ENCODE assay signal across 9 cellular contexts in the genomic region with DNA sequence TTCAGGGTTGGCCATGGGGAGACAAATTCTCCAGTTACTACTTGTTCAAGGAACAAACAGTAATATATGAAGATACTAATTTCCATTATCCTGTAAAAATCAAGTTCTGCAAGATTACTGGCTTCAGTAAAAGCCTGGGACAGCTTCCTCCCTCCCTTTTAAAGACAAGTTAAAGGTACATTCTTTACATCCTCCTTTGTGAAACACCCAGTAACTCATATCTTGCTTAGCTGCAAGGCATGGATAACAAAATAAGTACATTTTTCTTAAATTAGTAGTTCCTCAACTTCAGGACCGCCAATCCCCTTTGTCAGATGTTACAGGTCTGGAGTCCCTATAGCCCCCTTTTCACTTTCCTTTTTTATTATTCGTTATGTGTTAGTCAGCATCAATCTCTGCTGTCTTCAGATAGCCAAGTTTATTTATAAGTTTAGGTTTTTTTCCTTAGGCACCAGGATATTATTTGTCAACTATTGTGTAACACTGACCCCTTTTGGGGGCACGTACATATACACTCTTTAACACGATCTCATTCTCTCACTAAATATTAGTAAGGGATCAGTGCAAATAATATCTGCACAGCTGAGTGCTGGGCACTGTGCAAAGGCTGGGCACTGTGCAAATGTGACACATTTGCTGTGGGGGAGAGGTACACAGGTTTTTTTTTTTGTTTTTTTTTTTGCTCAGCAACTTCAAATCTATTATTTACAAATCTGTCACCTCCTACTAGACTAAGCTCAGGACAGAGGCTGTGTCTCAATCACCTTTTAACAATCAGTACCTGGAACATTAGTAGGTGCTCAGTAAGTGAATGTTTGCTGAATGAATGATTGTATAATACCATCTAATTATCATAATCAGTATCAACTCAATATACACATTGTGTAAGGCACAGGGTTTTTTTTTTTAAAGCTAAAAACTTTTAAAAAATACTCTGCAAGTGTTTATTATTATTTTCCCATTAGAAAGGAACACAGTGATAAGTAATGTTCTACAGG. TPM values are rescaled to one million over a fixed set of nuclear protein-coding genes. Genes with fewer than 3 reads are reported as not detected.
DNase-seq lines count a peak whose midpoint lies in the region; ATAC-seq, FAIRE-seq and TF ChIP-seq lines count a peak whose summit lies in the region.
"Had no signal": no experiment of that assay in that cellular context is flagged by ENCODE, and none has a peak within 500 bp of the region (broad histone marks: within the 10 kb centered on the region; RNA-seq: fewer than 3 reads in every experiment).

No MANE protein-coding gene starts in this region.

- no peaks in the 10 kb centered on the region for H3K27me3 ChIP-seq in Loucy (ENCODE audit: insufficient read depth, low read length, poor library complexity, severe bottlenecking)
- H3K27me3 ChIP-seq in HepG2 (ENCODE audit: control insufficient read depth in 1 of 2, insufficient read depth in 2 of 2, low read length in 2 of 2) = no peaks in the 10 kb centered on the region; a peak in 1 of 5 replicates
- H3K27me3 ChIP-seq in thyroid gland = no peaks in the 10 kb centered on the region

- H3K36me3 ChIP-seq in Loucy (ENCODE audit: insufficient read depth, low read length) = no peaks in the 10 kb centered on the region
- peaks cover 23 to 64% of the 10 kb centered on the region in 2 experiments for H3K36me3 ChIP-seq in HepG2 (replicated peaks in 1 of 2; ENCODE audit: control insufficient read depth in 1 of 2, insufficient read depth in 2 of 2, low read length in 2 of 2)
- H3K36me3 ChIP-seq in thyroid gland = peaks cover 18 to 31% of the 10 kb centered on the region in 2 donors

- POLR2A ChIA-PET in HepG2 (lab: Yijun Ruan, JAX) = interaction anchor here (0.6 to 6.9 kb wide), 11 partner anchors 8 to 326 kb away, joined by 3 to 99 read pairs (median 8); a partner anchor contains a TSS

- intact Hi-C loops in HepG2 (cut with micrococcal nuclease; ENCODE audit: unreplicated experiment) (no loop called here), thyroid gland (cut with DNase I) (no loop called here)

- no peak for FAIRE-seq in HepG2 (lab: Jason Lieb, UNC)

- H3K79me2 ChIP-seq in Loucy (ENCODE audit: insufficient read depth, low read length) (no peaks in the 10 kb centered on the region), HepG2 (ENCODE audit: insufficient read depth, low read length) (peaks cover 85% of the 10 kb centered on the region)

- peaks cover 5% of the 10 kb centered on the region for H3K4me1 Mint-ChIP-seq in glutamatergic neuron (ENCODE audit: low read depth, unreplicated experiment)

- H3K4me1 ChIP-seq in Loucy (ENCODE audit: insufficient read depth, low read length, poor library complexity, severe bottlenecking) = peaks cover 3% of the 10 kb centered on the region
- peaks cover 90% of the 10 kb centered on the region for H3K4me1 ChIP-seq in HepG2 (ENCODE audit: insufficient read depth, low read length)
- H3K4me1 ChIP-seq in thyroid gland = peaks cover 56 to 69% of the 10 kb centered on the region in 2 donors

- H3K9me3 ChIP-seq in Loucy (ENCODE audit: insufficient read depth, low read depth, low read length) (no peaks in the 10 kb centered on the region), HepG2 (ENCODE audit: low read length) (no peaks in the 10 kb centered on the region), thyroid gland (no peaks in the 10 kb centered on the region)

- no peak overlapping the region for H3K4me2 ChIP-seq in Loucy (ENCODE audit: low read depth, low read length, poor library complexity, severe bottlenecking)
- H3K4me2 ChIP-seq in HepG2 (ENCODE audit: low read depth, low read length) = peak overlapping the region; percentile 63

- H3K4me3 ChIP-seq in Loucy (ENCODE audit: low read length, poor library complexity, severe bottlenecking) = no peak overlapping the region
- H3K4me3 ChIP-seq in HepG2 (replicated peaks in 1 of 3; ENCODE audit: insufficient read depth in 1 of 3, low read depth in 2 of 3, low read length in 3 of 3) = peak overlapping the region; percentile 24 to 94 (median 37); a peak in 4 of 6 replicates
- H3K4me3 ChIP-seq in thyroid gland (replicated peaks in 1 of 3) = peak overlapping the region in 1 of 3 donors; percentile 6

- TF ChIP-seq EP300 in HepG2 (IDR thresholded peaks at IDR 0.05; ENCODE audit: low read depth in 2 of 2, low read length in 2 of 2) (no peak), HepG2 (CRISPR knock-in tag; IDR thresholded peaks at IDR 0.05; ENCODE audit: borderline replicate concordance) (no peak)

- H3K9me2 ChIP-seq in Loucy (replicated peaks; ENCODE audit: low read depth, low read length) = no peaks in the 10 kb centered on the region

- BruUV-seq in HepG2 (replicated peaks; lab: Mats Ljungman, UMichigan) = no TSS peak

- 39% methylated on average over 4 of the region's 4 CpGs for WGBS in HepG2 (ENCODE audit: low lambda C conversion rate)
- WGBS in thyroid gland, 2 donors = 54 to 62% methylated on average over 4 of the region's 4 CpGs

- CTCF ChIA-PET in HepG2 (lab: Yijun Ruan, JAX; ENCODE audit: low intra/inter-chr PET ratio, low total read pairs) = interaction anchor here (1.5 to 2.3 kb wide), 2 partner anchors 35 to 41 kb away, joined by 6 to 7 read pairs; no protein-coding TSS in a partner anchor

- H3K4me3 Mint-ChIP-seq in glutamatergic neuron (ENCODE audit: unreplicated experiment) = no peak overlapping the region
- H3K4me3 Mint-ChIP-seq: activated T-helper 1 cell treated with anti-CD3 and anti-CD28 coated beads, Interleukin-12 subunit alpha, Interleukin-12 subunit beta, Interleukin-2, Interleukin-4 antibody, amounts not matched to agents 30 ng/mL and 10 ng/mL and 1 ng/mL, durations not matched to agents 14 hours and 24 hours and 36 hours; IgD-negative memory B cell had no signal

- no peaks in the 10 kb centered on the region for H3F3A ChIP-seq in Loucy (ENCODE audit: low read depth)

- no peaks in the 10 kb centered on the region for H3K27me3 Mint-ChIP-seq in glutamatergic neuron (ENCODE audit: unreplicated experiment)

- TF ChIP-seq RAD21 in HepG2 (CRISPR knock-in tag; IDR thresholded peaks at IDR 0.05) = no peak

- DNase-seq in astrocyte of the hippocampus (ENCODE audit: low read depth, low spot score) (peak; percentile 39), HepG2 (ENCODE audit: low spot score) (no peak), thyroid gland (no peak), NCI-H2196 (lab: John Stamatoyannopoulos, UW; ENCODE audit: unreplicated experiment) (no peak), glutamatergic neuron (no peak)

- H3K36me3 Mint-ChIP-seq in glutamatergic neuron (ENCODE audit: unreplicated experiment) = no peaks in the 10 kb centered on the region
- H3K36me3 Mint-ChIP-seq: IgD-negative memory B cell had no signal

- H3K27ac ChIP-seq in HepG2 (ENCODE audit: extremely low read length, insufficient read depth, low read length) (peak overlapping the region; percentile 60), thyroid gland (peak overlapping the region; percentile 65 to 87 (median 83))

- ATAC-seq in HepG2 (peak; percentile 25; the same call in 1 of the 3 replicates), GM19455 (IDR thresholded peaks at IDR 0.05; ENCODE audit: unreplicated experiment) (no peak)

- in situ Hi-C loops in HepG2 (cut with HindIII; ENCODE audit: extremely low pct_ligation_motif_present, low pct_unique_long_range_greater_than_20kb) = loop anchor here (10.0 kb wide), 1 partner anchor 298 kb away; a partner anchor contains a TSS

- no peak overlapping the region for H3K27ac Mint-ChIP-seq in glutamatergic neuron (ENCODE audit: unreplicated experiment)
- H3K27ac Mint-ChIP-seq: activated T-helper 1 cell treated with anti-CD3 and anti-CD28 coated beads, Interleukin-12 subunit alpha, Interleukin-12 subunit beta, Interleukin-2, Interleukin-4 antibody, amounts not matched to agents 30 ng/mL and 10 ng/mL and 1 ng/mL, durations not matched to agents 14 hours and 24 hours and 36 hours; IgD-negative memory B cell had no signal

- TF ChIP-seq POLR2A in HepG2 (IDR thresholded peaks at IDR 0.05; ENCODE audit: insufficient read depth in 1 of 2, low read depth in 2 of 2, low read length in 2 of 2) (no peak; a peak in 1 of 4 replicates), thyroid gland (IDR thresholded peaks at IDR 0.05) (no peak)

- H4K20me1 ChIP-seq in Loucy (ENCODE audit: insufficient read depth, low read length, poor library complexity, severe bottlenecking) = no peaks in the 10 kb centered on the region
- peaks cover 100% of the 10 kb centered on the region for H4K20me1 ChIP-seq in HepG2 (ENCODE audit: insufficient read depth, low read length)

- no peak overlapping the region for H2AFZ ChIP-seq in Loucy (ENCODE audit: low read length)
- no peak overlapping the region for H2AFZ ChIP-seq in HepG2 (ENCODE audit: low read length)

- no peak overlapping the region for H3K9ac ChIP-seq in Loucy (ENCODE audit: low read depth, low read length, poor library complexity, severe bottlenecking)
- H3K9ac ChIP-seq in HepG2 (ENCODE audit: insufficient read depth, low read depth, low read length) = peak overlapping the region; percentile 23; the same call in 1 of the 2 replicates

- TF ChIP-seq CTCF in Loucy (conservative IDR thresholded peaks at IDR 0.05; ENCODE audit: low read length) = peak; percentile 46
- TF ChIP-seq CTCF in HepG2 (CRISPR knock-in tag; IDR thresholded peaks at IDR 0.05) = no peak
- TF ChIP-seq CTCF in thyroid gland (IDR thresholded peaks at IDR 0.05) = no peak
- TF ChIP-seq CTCF in glutamatergic neuron (IDR thresholded peaks at IDR 0.05; ENCODE audit: partially characterized antibody, unreplicated experiment) = no peak

- no peaks in the 10 kb centered on the region for H3K9me3 Mint-ChIP-seq in glutamatergic neuron (ENCODE audit: unreplicated experiment)
- H3K9me3 Mint-ChIP-seq: activated T-helper 1 cell treated with anti-CD3 and anti-CD28 coated beads, Interleukin-12 subunit alpha, Interleukin-12 subunit beta, Interleukin-2, Interleukin-4 antibody, amounts not matched to agents 30 ng/mL and 10 ng/mL and 1 ng/mL, durations not matched to agents 14 hours and 24 hours and 36 hours; IgD-negative memory B cell had no signal

RNA-seq across cellular contexts. Expression of a gene that starts 9.6 kb away (rescaled TPM):
- total RNA-seq in HepG2 (2016; rRNA removed; fragmentation: Illumina TruSeq; extraction: Trizol) (84.4 and 99.5 TPM in 2 replicates), thyroid gland (100 to 1,000 TPM in 2 of 4 donors, 10 to 100 TPM in 2; 59.9 to 133 (median 85.0) TPM), glutamatergic neuron (ENCODE audit: unreplicated experiment) (11.8 TPM)
- 16.2 and 17.9 TPM in 2 replicates for total RNA-seq in HepG2 (2016; cell fraction: cytosol; rRNA removed; fragmentation: Illumina TruSeq; extraction: Trizol; ENCODE audit: low read depth)
- total RNA-seq in HepG2 (2016; cell fraction: insoluble cytoplasmic fraction; rRNA removed; fragmentation: Illumina TruSeq; extraction: Trizol) = 83.4 and 92.6 TPM in 2 replicates
- 72.5 and 74.8 TPM in 2 replicates for total RNA-seq in HepG2 (2016; cell fraction: membrane; rRNA removed; fragmentation: Illumina TruSeq; extraction: Trizol)
- 61.8 and 73.3 TPM in 2 replicates for total RNA-seq in HepG2 (2016; cell fraction: nucleus; rRNA removed; fragmentation: Illumina TruSeq; extraction: Trizol)
- 634 and 753 TPM in 2 replicates for polyA plus RNA-seq in HepG2 (2011; rRNA removed)
- polyA plus RNA-seq in HepG2 (2011; cell fraction: cytosol; rRNA removed) = 492 and 608 TPM in 2 replicates
- 300 and 467 TPM in 2 replicates for polyA plus RNA-seq in HepG2 (2011; cell fraction: nucleus; rRNA removed)
- 335 and 494 TPM in 2 replicates for polyA plus RNA-seq in HepG2 (2012)
- 8.7 and 10.5 TPM in 2 replicates for polyA plus RNA-seq in HepG2 (2016; cell fraction: cytosol; fragmentation: Illumina TruSeq; extraction: Trizol; ENCODE audit: low read depth)
- polyA plus RNA-seq in HepG2 (2016; cell fraction: insoluble cytoplasmic fraction; fragmentation: Illumina TruSeq; extraction: Trizol; ENCODE audit: low read depth) = 102 and 107 TPM in 2 replicates
- 41.9 and 45.1 TPM in 2 replicates for polyA plus RNA-seq in HepG2 (2016; cell fraction: membrane; fragmentation: Illumina TruSeq; extraction: Trizol; ENCODE audit: low read depth)
- 110 and 117 TPM in 2 replicates for polyA plus RNA-seq in HepG2 (2016; cell fraction: nucleus; fragmentation: Illumina TruSeq; extraction: Trizol; ENCODE audit: insufficient read depth, low read depth)
- 6.9 and 217 TPM in 2 replicates for polyA minus RNA-seq in HepG2 (2011; rRNA and poly(A)+ RNA removed; ENCODE audit: low replicate concordance)
- polyA minus RNA-seq in HepG2 (2011; cell fraction: cytosol; rRNA and poly(A)+ RNA removed) = 288 and 291 TPM in 2 replicates
- 228 and 458 TPM in 2 replicates for polyA minus RNA-seq in HepG2 (2011; cell fraction: nucleus; rRNA and poly(A)+ RNA removed)

RNA-seq across cellular contexts. Expression of a gene that starts 55.0 kb away (rescaled TPM):
- 296 and 409 TPM in 2 replicates for total RNA-seq in HepG2 (2016; rRNA removed; fragmentation: Illumina TruSeq; extraction: Trizol)
- total RNA-seq in HepG2 (2016; cell fraction: cytosol; rRNA removed; fragmentation: Illumina TruSeq; extraction: Trizol; ENCODE audit: low read depth) = 134 and 137 TPM in 2 replicates
- 293 and 390 TPM in 2 replicates for total RNA-seq in HepG2 (2016; cell fraction: insoluble cytoplasmic fraction; rRNA removed; fragmentation: Illumina TruSeq; extraction: Trizol)
- total RNA-seq in HepG2 (2016; cell fraction: membrane; rRNA removed; fragmentation: Illumina TruSeq; extraction: Trizol) = 183 and 197 TPM in 2 replicates
- 97.3 and 108 TPM in 2 replicates for total RNA-seq in HepG2 (2016; cell fraction: nucleus; rRNA removed; fragmentation: Illumina TruSeq; extraction: Trizol)
- polyA plus RNA-seq in HepG2 (2011; rRNA removed) = 160 and 212 TPM in 2 replicates
- polyA plus RNA-seq in HepG2 (2011; cell fraction: cytosol; rRNA removed) = 157 and 186 TPM in 2 replicates
- polyA plus RNA-seq in HepG2 (2011; cell fraction: nucleus; rRNA removed) = 39.0 and 44.4 TPM in 2 replicates
- 232 and 305 TPM in 2 replicates for polyA plus RNA-seq in HepG2 (2012)
- 218 and 228 TPM in 2 replicates for polyA plus RNA-seq in HepG2 (2016; cell fraction: cytosol; fragmentation: Illumina TruSeq; extraction: Trizol; ENCODE audit: low read depth)
- 522 and 557 TPM in 2 replicates for polyA plus RNA-seq in HepG2 (2016; cell fraction: insoluble cytoplasmic fraction; fragmentation: Illumina TruSeq; extraction: Trizol; ENCODE audit: low read depth)
- 199 and 221 TPM in 2 replicates for polyA plus RNA-seq in HepG2 (2016; cell fraction: membrane; fragmentation: Illumina TruSeq; extraction: Trizol; ENCODE audit: low read depth)
- polyA plus RNA-seq in HepG2 (2016; cell fraction: nucleus; fragmentation: Illumina TruSeq; extraction: Trizol; ENCODE audit: insufficient read depth, low read depth) = 223 and 234 TPM in 2 replicates
- 24.0 and 53.8 TPM in 2 replicates for polyA minus RNA-seq in HepG2 (2011; rRNA and poly(A)+ RNA removed; ENCODE audit: low replicate concordance)
- polyA minus RNA-seq in HepG2 (2011; cell fraction: cytosol; rRNA and poly(A)+ RNA removed) = 52.3 and 53.9 TPM in 2 replicates
- polyA minus RNA-seq in HepG2 (2011; cell fraction: nucleus; rRNA and poly(A)+ RNA removed) = 28.7 and 42.4 TPM in 2 replicates
- 100 to 1,000 TPM; 222 to 327 (median 257) TPM for total RNA-seq in thyroid gland
- total RNA-seq in glutamatergic neuron (ENCODE audit: unreplicated experiment) = 196 TPM
